17 cellular contexts compared by ENCODE assay signal in the genomic region with DNA sequence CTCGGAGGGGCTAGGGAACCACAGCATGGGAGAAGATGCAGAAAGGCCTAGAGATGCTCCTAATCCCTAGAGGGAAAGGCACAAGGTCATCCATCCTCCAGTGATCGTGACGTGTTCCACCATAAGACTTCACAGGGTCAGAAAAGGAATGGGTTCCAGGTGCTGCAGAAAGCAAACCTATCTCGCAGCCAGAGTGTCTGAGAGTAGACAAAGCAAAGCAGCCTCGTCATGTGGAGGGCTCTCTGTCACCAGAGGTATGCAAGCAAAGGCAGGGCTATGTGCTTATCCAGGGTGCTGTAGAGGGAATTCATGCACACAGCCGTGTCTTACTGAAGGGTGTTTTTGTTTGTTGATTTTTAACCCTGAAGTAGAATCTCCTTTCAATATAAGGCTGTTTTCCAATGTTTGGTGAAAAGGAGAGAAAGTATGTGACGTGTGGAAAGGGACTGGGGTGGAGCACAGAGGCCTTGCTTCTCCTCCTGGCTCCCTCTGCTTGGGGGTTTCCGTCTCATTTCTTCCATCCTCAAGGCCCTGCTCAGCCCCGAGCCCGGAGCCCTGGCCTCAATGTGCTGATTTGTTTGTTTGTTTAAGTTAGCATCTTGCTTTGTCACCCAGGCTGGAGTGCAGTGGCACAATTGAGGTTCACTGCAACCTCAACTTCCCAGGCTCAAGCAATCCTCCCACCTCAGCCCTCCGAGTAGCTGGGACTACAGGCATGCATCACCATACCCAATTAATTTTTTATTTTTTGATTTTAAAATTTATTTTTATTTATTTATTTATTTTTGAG. TPM values are rescaled to one million over a fixed set of nuclear protein-coding genes. Genes with fewer than 3 reads are reported as not detected.
A peak's percentile ranks its signal among the peaks of the same experiment; 100 is the strongest.
DNase-seq lines count a peak whose midpoint lies in the region; ATAC-seq and TF ChIP-seq lines count a peak whose summit lies in the region.
"Had no signal": no experiment of that assay in that cellular context is flagged by ENCODE, and none has a peak within 500 bp of the region (broad histone marks: within the 10 kb centered on the region; RNA-seq: fewer than 3 reads in every experiment).

No MANE protein-coding gene starts in this region.

- no peaks in the 10 kb centered on the region for H3K36me3 ChIP-seq in KMS-11 (ENCODE audit: insufficient read depth)
- H3K36me3 ChIP-seq: esophagus squamous epithelium, SJSA1 had no signal

- CTCF ChIA-PET in activated CD4-positive, alpha-beta T cell treated with anti-CD3 and anti-CD28 coated beads for 36 hours (lab: Charles Lee), result interaction anchor here (0.6 to 2.2 kb wide), 6 partner anchors 16 to 73 kb away, joined by 3 to 9 read pairs (median 3); no protein-coding TSS in a partner anchor

- POLR2A ChIA-PET in activated CD4-positive, alpha-beta T cell treated with anti-CD3 and anti-CD28 coated beads for 36 hours (lab: Charles Lee), result no interaction called here
- POLR2A ChIA-PET in activated naive CD8-positive, alpha-beta T cell treated with anti-CD3 and anti-CD28 coated beads, Interleukin-2, amount 10 ng/mL, durations not matched to agents 7 days and 5 days (lab: Charles Lee), result no interaction called here

- H3K27me3 ChIP-seq in KMS-11 (ENCODE audit: insufficient read depth, low read depth), result no peaks in the 10 kb centered on the region
- H3K27me3 ChIP-seq: dorsolateral prefrontal cortex, SJSA1 had no signal

- no peaks in the 10 kb centered on the region for H3K9me3 Mint-ChIP-seq in activated CD4-positive, alpha-beta T cell treated with anti-CD3 and anti-CD28 coated beads for 36 hours (ENCODE audit: low read depth)
- H3K9me3 Mint-ChIP-seq in activated naive CD8-positive, alpha-beta T cell treated with anti-CD3 and anti-CD28 coated beads, Interleukin-2, amount 10 ng/mL, durations not matched to agents 7 days and 5 days, result no peaks in the 10 kb centered on the region
- H3K9me3 Mint-ChIP-seq: stimulated activated naive CD8-positive, alpha-beta T cell treated with anti-CD3 and anti-CD28 coated beads, Interleukin-15, Interleukin-2, amounts not matched to agents 100 ng/mL and 50 ng/mL, for 24 hours had no signal

- H3K27me3 Mint-ChIP-seq in activated CD4-positive, alpha-beta T cell treated with anti-CD3 and anti-CD28 coated beads for 36 hours, result peaks cover 4% of the 10 kb centered on the region
- H3K27me3 Mint-ChIP-seq in activated naive CD8-positive, alpha-beta T cell treated with anti-CD3 and anti-CD28 coated beads, Interleukin-2, amount 10 ng/mL, durations not matched to agents 7 days and 5 days, result no peaks in the 10 kb centered on the region
- H3K27me3 Mint-ChIP-seq: stimulated activated naive CD8-positive, alpha-beta T cell treated with anti-CD3 and anti-CD28 coated beads, Interleukin-15, Interleukin-2, amounts not matched to agents 100 ng/mL and 50 ng/mL, for 24 hours had no signal

- peaks cover 76% of the 10 kb centered on the region for H3K4me1 Mint-ChIP-seq in activated CD4-positive, alpha-beta T cell treated with anti-CD3 and anti-CD28 coated beads for 36 hours
- H3K4me1 Mint-ChIP-seq in activated naive CD8-positive, alpha-beta T cell treated with anti-CD3 and anti-CD28 coated beads, Interleukin-2, amount 10 ng/mL, durations not matched to agents 7 days and 5 days, result peaks cover 60% of the 10 kb centered on the region

- H3K36me3 Mint-ChIP-seq in activated CD4-positive, alpha-beta T cell treated with anti-CD3 and anti-CD28 coated beads for 36 hours (ENCODE audit: low read depth), result no peaks in the 10 kb centered on the region
- peaks cover 2% of the 10 kb centered on the region for H3K36me3 Mint-ChIP-seq in activated naive CD8-positive, alpha-beta T cell treated with anti-CD3 and anti-CD28 coated beads, Interleukin-2, amount 10 ng/mL, durations not matched to agents 7 days and 5 days

- intact Hi-C loops in activated CD4-positive, alpha-beta T cell treated with anti-CD3 and anti-CD28 coated beads for 36 hours (cut with DNase I, micrococcal nuclease), result loop anchor here (5.0 kb wide), 3 partner anchors 35 to 265 kb away; partner anchors contain the start of gene PSMD1 (in 1 of the 2)

- H4K20me1 ChIP-seq in KMS-11 (ENCODE audit: insufficient read depth), result no peaks in the 10 kb centered on the region

- H3K27ac Mint-ChIP-seq in activated CD4-positive, alpha-beta T cell treated with anti-CD3 and anti-CD28 coated beads for 36 hours, result peak overlapping the region; percentile 40
- H3K27ac Mint-ChIP-seq in activated naive CD8-positive, alpha-beta T cell treated with anti-CD3 and anti-CD28 coated beads, Interleukin-2, amount 10 ng/mL, durations not matched to agents 7 days and 5 days, result peak overlapping the region; percentile 35

- H3K4me2 ChIP-seq in KMS-11, result peak overlapping the region; percentile 80; the same call in 1 of the 2 replicates

- no peak for DNase-seq in activated CD4-positive, alpha-beta T cell treated with anti-CD3 and anti-CD28 coated beads for 36 hours
- no peak for DNase-seq in activated CD4-positive, alpha-beta T cell treated with anti-CD3 and anti-CD28 coated beads for 4 hours
- peak; percentile 24 for DNase-seq in activated naive CD8-positive, alpha-beta T cell treated with anti-CD3 and anti-CD28 coated beads, Interleukin-2, amount 10 ng/mL, durations not matched to agents 7 days and 5 days
- peak; percentile 24 for DNase-seq in stimulated activated CD8-positive, alpha-beta memory T cell treated with anti-CD3 and anti-CD28 coated beads, Interleukin-4, amount 100 ng/mL, for 48 hours
- DNase-seq in medulla oblongata (ENCODE audit: extremely low spot score) (no peak), SHP77 (lab: John Stamatoyannopoulos, UW) (no peak)
- DNase-seq: 8988T, esophagus squamous epithelium, Karpas-422, NCI-H1417 treated with DMSO at 0.1 percent for 48 hours, occipital lobe had no signal

- no peak overlapping the region for H2AFZ ChIP-seq in KMS-11 (ENCODE audit: low read depth)

- no peak for TF ChIP-seq CTCF in KMS-11 (conservative IDR thresholded peaks at IDR 0.05; ENCODE audit: low read depth, low read length)

- H3K27ac ChIP-seq in KMS-11, result peak overlapping the region; percentile 99; the same call in 1 of the 2 replicates
- H3K27ac ChIP-seq: dorsolateral prefrontal cortex, esophagus squamous epithelium, SJSA1 had no signal

- peaks cover 100% of the 10 kb centered on the region for H3K4me1 ChIP-seq in KMS-11 (ENCODE audit: low read depth, poor library complexity, severe bottlenecking)

- H3K79me2 ChIP-seq in KMS-11 (ENCODE audit: insufficient read depth, low read depth), result no peaks in the 10 kb centered on the region; the same call in 1 of the 2 replicates

- no peak for ATAC-seq in activated CD4-positive, alpha-beta T cell treated with anti-CD3 and anti-CD28 coated beads for 36 hours
- no peak for ATAC-seq in activated naive CD8-positive, alpha-beta T cell treated with anti-CD3 and anti-CD28 coated beads, Interleukin-2, amount 10 ng/mL, durations not matched to agents 7 days and 5 days (ENCODE audit: low read depth)
- ATAC-seq in HG02763 (IDR thresholded peaks at IDR 0.05; ENCODE audit: unreplicated experiment), result no peak

- no peak overlapping the region for H3K9ac ChIP-seq in KMS-11

- H3K4me3 ChIP-seq in KMS-11 (IDR thresholded peaks at IDR 0.05; ENCODE audit: insufficient read depth, low read depth, low read length), result no peak overlapping the region
- H3K4me3 ChIP-seq: dorsolateral prefrontal cortex, esophagus squamous epithelium, SJSA1 had no signal

- peak overlapping the region; percentile 8 for H3K4me3 Mint-ChIP-seq in activated CD4-positive, alpha-beta T cell treated with anti-CD3 and anti-CD28 coated beads for 36 hours
- H3K4me3 Mint-ChIP-seq in activated naive CD8-positive, alpha-beta T cell treated with anti-CD3 and anti-CD28 coated beads, Interleukin-2, amount 10 ng/mL, durations not matched to agents 7 days and 5 days, result peak overlapping the region; percentile 25

RNA-seq across cellular contexts. Expression of gene GPR55, which starts 3.0 kb away (rescaled TPM):
- total RNA-seq in activated CD4-positive, alpha-beta T cell treated with anti-CD3 and anti-CD28 coated beads for 36 hours, result 1 to 10 TPM; 3.6 to 4.0 TPM
- total RNA-seq in activated naive CD8-positive, alpha-beta T cell treated with anti-CD3 and anti-CD28 coated beads, Interleukin-2, amount 10 ng/mL, durations not matched to agents 7 days and 5 days, result 10 to 100 TPM; 18.8 to 21.5 TPM
- total RNA-seq: occipital lobe had no signal

RNA-seq across cellular contexts. Expression of gene ITM2C, which starts 57.3 kb away (rescaled TPM):
- 10 to 100 TPM; 29.6 to 32.9 TPM for total RNA-seq in activated CD4-positive, alpha-beta T cell treated with anti-CD3 and anti-CD28 coated beads for 36 hours
- 100 to 1,000 TPM; 102 to 105 TPM for total RNA-seq in activated naive CD8-positive, alpha-beta T cell treated with anti-CD3 and anti-CD28 coated beads, Interleukin-2, amount 10 ng/mL, durations not matched to agents 7 days and 5 days
- total RNA-seq: OCI-LY7 had no signal

Comparison
In these comparisons a context has a peak if more than half of its experiments do, and no peak if none do; other contexts are left out.
1. DNase-seq: peak in activated naive CD8-positive, alpha-beta T cell treated with anti-CD3 and anti-CD28 coated beads, Interleukin-2, amount 10 ng/mL, durations not matched to agents 7 days and 5 days (single experiment) and stimulated activated CD8-positive, alpha-beta memory T cell treated with anti-CD3 and anti-CD28 coated beads, Interleukin-4, amount 100 ng/mL, for 48 hours (single experiment); none in activated CD4-positive, alpha-beta T cell treated with anti-CD3 and anti-CD28 coated beads for 36 hours (single experiment), activated CD4-positive, alpha-beta T cell treated with anti-CD3 and anti-CD28 coated beads for 4 hours (0 of 2), medulla oblongata (single experiment) and SHP77 (0 of 2).